ENCODE assay signal across 9 cellular contexts in genomic region chr1:38005195-38006007, GRCh38. TPM values are rescaled to one million over a fixed set of nuclear protein-coding genes. Genes with fewer than 3 reads are reported as not detected.
DNase-seq lines count a peak whose midpoint lies in the region; ATAC-seq, FAIRE-seq and TF ChIP-seq lines count a peak whose summit lies in the region.
"Had no signal": no experiment of that assay in that cellular context is flagged by ENCODE, and none has a peak within 500 bp of the region (broad histone marks: within the 10 kb centered on the region; RNA-seq: fewer than 3 reads in every experiment).

Gene FHL3, minus strand, starts transcription at chr1:38005514. Its CDS starts 6,102 bp downstream, at chr1:37999412.

- H3K79me2 ChIP-seq in astrocyte (ENCODE audit: insufficient read depth, low read length) (peaks cover 45% of the 10 kb centered on the region), hepatocyte (peaks cover 39% of the 10 kb centered on the region)

- H3K4me2 ChIP-seq in astrocyte (ENCODE audit: low read length) (peak within 1 kb of the TSS; percentile 92), hepatocyte (peak within 1 kb of the TSS; percentile 99)

- WGBS in hepatocyte (ENCODE audit: low lambda C conversion rate, missing lambda C conversion rate): 7% methylated on average over 20 of the region's 83 CpGs

- H3K4me3 ChIP-seq in SJCRH30 (peak within 1 kb of the TSS; percentile 71), astrocyte (ENCODE audit: insufficient read depth, low read depth, low read length) (peak within 1 kb of the TSS; percentile 87), hepatocyte (peak within 1 kb of the TSS; percentile 85)

- peaks cover 9% of the 10 kb centered on the region for H3K36me3 Mint-ChIP-seq in astrocyte (ENCODE audit: low read depth, unreplicated experiment)

- H3K9ac ChIP-seq in astrocyte (ENCODE audit: low read length): peak within 1 kb of the TSS; percentile 89

- H3K4me1 Mint-ChIP-seq in astrocyte (ENCODE audit: low read depth, unreplicated experiment): peaks cover 31% of the 10 kb centered on the region

- H3K9me2 ChIP-seq in hepatocyte (replicated peaks; ENCODE audit: insufficient read depth): no peaks in the 10 kb centered on the region

- DNase-seq in COR-L47 (lab: John Stamatoyannopoulos, UW): peak; percentile 49
- peak; percentile 84 to 86 for DNase-seq in SJCRH30
- DNase-seq in astrocyte (ENCODE audit: low read depth): peak; percentile 35
- peak; percentile 82 for DNase-seq in hepatocyte (ENCODE audit: low spot score)
- DNase-seq in sciatic nerve (ENCODE audit: low spot score): peak; percentile 73
- no peak for DNase-seq in GM19240 (ENCODE audit: insufficient read length, low spot score)

- no peaks in the 10 kb centered on the region for H3K9me3 Mint-ChIP-seq in astrocyte (ENCODE audit: unreplicated experiment)

- peaks cover 49% of the 10 kb centered on the region for H3K4me1 ChIP-seq in SJCRH30
- H3K4me1 ChIP-seq in astrocyte (ENCODE audit: insufficient read depth, low read length): peaks cover 41% of the 10 kb centered on the region
- H3K4me1 ChIP-seq in hepatocyte (ENCODE audit: insufficient read depth): peaks cover 30% of the 10 kb centered on the region

- TF ChIP-seq CTCF in astrocyte (IDR thresholded peaks at IDR 0.05; ENCODE audit: insufficient read depth, low read depth, low read length) (no peak), hepatocyte (IDR thresholded peaks at IDR 0.05; ENCODE audit: poor library complexity) (no peak)

- H3K27me3 Mint-ChIP-seq in astrocyte (ENCODE audit: low read depth, unreplicated experiment): no peaks in the 10 kb centered on the region

- intact Hi-C loops in sciatic nerve (cut with DNase I): no loop called here

- H3K27ac ChIP-seq in SJCRH30: peak within 1 kb of the TSS; percentile 15; the same call in 1 of the 2 replicates
- peak within 1 kb of the TSS; percentile 59 for H3K27ac ChIP-seq in astrocyte (ENCODE audit: low read depth, low read length)
- peak within 1 kb of the TSS; percentile 74 for H3K27ac ChIP-seq in hepatocyte

- H3K4me3 Mint-ChIP-seq in astrocyte (ENCODE audit: unreplicated experiment): peak within 1 kb of the TSS; percentile 92

- peaks cover 27% of the 10 kb centered on the region for H4K20me1 ChIP-seq in astrocyte (ENCODE audit: insufficient read depth, low read length)
- H4K20me1 ChIP-seq in hepatocyte (ENCODE audit: insufficient read depth, poor library complexity, severe bottlenecking): no peaks in the 10 kb centered on the region

- no peaks in the 10 kb centered on the region for H3K36me3 ChIP-seq in SJCRH30
- no peaks in the 10 kb centered on the region for H3K36me3 ChIP-seq in astrocyte (ENCODE audit: insufficient read depth, low read length)
- H3K36me3 ChIP-seq in hepatocyte (replicated peaks; ENCODE audit: insufficient read depth, low read depth): no peaks in the 10 kb centered on the region

- ATAC-seq in HG03045 (IDR thresholded peaks at IDR 0.05; ENCODE audit: unreplicated experiment) (peak; percentile 50), sciatic nerve (peak; percentile 13), GM18519 (IDR thresholded peaks at IDR 0.05; ENCODE audit: low FRiP score, unreplicated experiment) (no peak)

- H3K27me3 ChIP-seq in SJCRH30 (no peaks in the 10 kb centered on the region), astrocyte (ENCODE audit: insufficient read depth, low read length) (no peaks in the 10 kb centered on the region), hepatocyte (no peaks in the 10 kb centered on the region)

- H3K9me3 ChIP-seq in SJCRH30 (replicated peaks) (no peaks in the 10 kb centered on the region), astrocyte (ENCODE audit: insufficient read depth, low read depth, low read length) (no peaks in the 10 kb centered on the region), hepatocyte (ENCODE audit: low read depth) (no peaks in the 10 kb centered on the region)

- peak within 1 kb of the TSS; percentile 66 for H3K27ac Mint-ChIP-seq in astrocyte (ENCODE audit: unreplicated experiment)

- peak within 1 kb of the TSS; percentile 30 for H2AFZ ChIP-seq in astrocyte (ENCODE audit: low read depth, low read length)
- H2AFZ ChIP-seq in hepatocyte: peak within 1 kb of the TSS; percentile 80

- no peak for FAIRE-seq in astrocyte (lab: Jason Lieb, UNC)
- FAIRE-seq: TTC549 had no signal

RNA-seq across cellular contexts. Expression of gene FHL3, which starts in this region (rescaled TPM):
- total RNA-seq in SJCRH30 (2014; rRNA removed; shearing (Covaris generic)): 17.6 and 20.6 TPM in 2 replicates
- total RNA-seq in astrocyte (107 and 116 TPM in 2 replicates), hepatocyte (8.4 and 27.2 TPM in 2 replicates), sciatic nerve (27.9 TPM)
- polyA plus RNA-seq in hepatocyte: 27.2 and 28.6 TPM in 2 replicates

Comparison
In these comparisons a context has a peak if more than half of its experiments do, and no peak if none do; other contexts are left out.
1. H3K27ac ChIP-seq: peak in every context shown above with its lines; median percentile 74 in hepatocyte; 59 in astrocyte; 15 in SJCRH30.